ENCODE assay signal across 18 cellular contexts in genomic region chr2:12867888-12868287, GRCh38.
DNase-seq lines count a peak whose midpoint lies in the region; ATAC-seq, FAIRE-seq and TF ChIP-seq lines count a peak whose summit lies in the region.
"Had no signal": no experiment of that assay in that cellular context is flagged by ENCODE, and none has a peak within 500 bp of the region (broad histone marks: within the 10 kb centered on the region; RNA-seq: fewer than 3 reads in every experiment).

No MANE protein-coding gene starts in this region.

- TF ChIP-seq POLR2A in IMR-90 (IDR thresholded peaks at IDR 0.05; ENCODE audit: low read depth, low read length) = no peak

- intact Hi-C loops in IMR-90 (cut with micrococcal nuclease) = loop anchor here (1.0 kb wide), 1 partner anchor 11 kb away; no protein-coding TSS in a partner anchor
- intact Hi-C loops in left colon (cut with DNase I, micrococcal nuclease) = no loop called here

- peak overlapping the region; percentile 57; the same call in 1 of the 2 replicates for H3K4me2 ChIP-seq in IMR-90 (ENCODE audit: low read depth, low read length)

- H3K79me1 ChIP-seq in IMR-90 (ENCODE audit: low read depth in 1 of 2, low read length in 2 of 2) = no peaks in the 10 kb centered on the region

- peak overlapping the region; percentile 26 for H2BK120ac ChIP-seq in IMR-90 (ENCODE audit: low read depth, low read length)

- no peak overlapping the region for H2AK9ac ChIP-seq in IMR-90 (replicated peaks; ENCODE audit: low read depth, low read length, poor library complexity)

- H3K27me3 Mint-ChIP-seq in activated CD8-positive, alpha-beta T cell treated with anti-CD3 and anti-CD28 coated beads, Interleukin-2, amount 10 ng/mL, durations not matched to agents 7 days and 5 days (ENCODE audit: low read depth) = peaks cover 18% of the 10 kb centered on the region

- peak; percentile 81 for FAIRE-seq in urothelium cell line (lab: Jason Lieb, UNC)
- FAIRE-seq: GM12878, GM18507 had no signal

- H2BK20ac ChIP-seq in IMR-90 (ENCODE audit: low read depth, low read length) = peak overlapping the region; percentile 46; the same call in 1 of the 2 replicates

- TF ChIP-seq RAD21 in IMR-90 (IDR thresholded peaks at IDR 0.05; ENCODE audit: low read length) = no peak

- H3K18ac ChIP-seq in IMR-90 (ENCODE audit: low read depth, low read length) = peak overlapping the region; percentile 90; the same call in 1 of the 2 replicates

- no CpG with 5 or more reads among the region's 1 CpG for WGBS in IMR-90 (ENCODE audit: extremely low coverage in 2 of 2, insufficient read length in 1 of 2), 2 experiments

- H3K4me1 ChIP-seq in IMR-90 (ENCODE audit: control insufficient read depth, insufficient read depth, low read length) (peaks cover 7% of the 10 kb centered on the region), adipocyte (ENCODE audit: control insufficient read depth, insufficient read depth, low read length) (peaks cover 5% of the 10 kb centered on the region)

- no peaks in the 10 kb centered on the region for H3K27me3 ChIP-seq in IMR-90 (ENCODE audit: control insufficient read depth, insufficient read depth, low read length)
- no peaks in the 10 kb centered on the region for H3K27me3 ChIP-seq in adipocyte (replicated peaks; ENCODE audit: control insufficient read depth, insufficient read depth, low read length)

- peaks cover 7% of the 10 kb centered on the region; the same call in 1 of the 2 replicates for H3K9me3 ChIP-seq in IMR-90 (ENCODE audit: control insufficient read depth, insufficient read depth, low read length)
- peaks cover 10% of the 10 kb centered on the region for H3K9me3 ChIP-seq in adipocyte (ENCODE audit: control insufficient read depth, low read length)

- no peak overlapping the region for H3K56ac ChIP-seq in IMR-90 (ENCODE audit: extremely low read depth, insufficient read depth, low read length)

- no peak overlapping the region for H3K27ac ChIP-seq in IMR-90 (ENCODE audit: insufficient read depth, low read length)
- H3K27ac ChIP-seq: HL-60 had no signal

- dilution Hi-C loops in IMR-90 (cut with HindIII; ENCODE audit: low sequenced_read_pairs, unreplicated experiment) = no loop called here

- H4K5ac ChIP-seq in IMR-90 (ENCODE audit: low read depth, low read length) = peak overlapping the region; percentile 80; the same call in 1 of the 2 replicates

- H3K4me1 Mint-ChIP-seq in activated CD8-positive, alpha-beta T cell treated with anti-CD3 and anti-CD28 coated beads, Interleukin-2, amount 10 ng/mL, durations not matched to agents 7 days and 5 days (ENCODE audit: low read depth) = no peaks in the 10 kb centered on the region
- H3K4me1 Mint-ChIP-seq: B cell had no signal

- peak overlapping the region; percentile 28; the same call in 1 of the 2 replicates for H3K23ac ChIP-seq in IMR-90 (ENCODE audit: low read depth, low read length)

- H3K14ac ChIP-seq in IMR-90 (replicated peaks; ENCODE audit: low read depth, low read length) = peak overlapping the region; percentile 67; the same call in 1 of the 2 replicates

- H2BK5ac ChIP-seq in IMR-90 (ENCODE audit: low read depth, low read length, poor library complexity, severe bottlenecking) = peak overlapping the region; percentile 94

- H3K4me3 Mint-ChIP-seq in activated CD8-positive, alpha-beta T cell treated with anti-CD3 and anti-CD28 coated beads, Interleukin-2, amount 10 ng/mL, durations not matched to agents 7 days and 5 days = no peak overlapping the region
- H3K4me3 Mint-ChIP-seq: B cell; CD4-positive, alpha-beta T cell; HFFc6 had no signal

- peak overlapping the region; percentile 46 for H4K91ac ChIP-seq in IMR-90 (ENCODE audit: insufficient read depth, low read depth, low read length)

- POLR2A ChIA-PET in IMR-90 (lab: Charles Lee; ENCODE audit: unreplicated experiment) = interaction anchor here (1.0 kb wide), 1 partner anchor 11 kb away, joined by 3 read pairs; no protein-coding TSS in a partner anchor
- POLR2A ChIA-PET in activated CD8-positive, alpha-beta T cell treated with anti-CD3 and anti-CD28 coated beads, Interleukin-2, amount 10 ng/mL, durations not matched to agents 7 days and 5 days (lab: Charles Lee) = interaction anchor here (0.7 kb wide), 1 partner anchor 37 kb away, joined by 3 read pairs; no protein-coding TSS in a partner anchor

- in situ Hi-C loops in IMR-90 (cut with MboI; ENCODE audit: low sequenced_read_pairs) = no loop called here

- no peak overlapping the region; the same call in 2 of the 3 replicates for H2BK15ac ChIP-seq in IMR-90 (ENCODE audit: low read depth, low read length)

- no peak for TF ChIP-seq CTCF in IMR-90 (conservative IDR thresholded peaks at IDR 0.05; ENCODE audit: low read depth, low read length)

- H3K27ac Mint-ChIP-seq in activated CD8-positive, alpha-beta T cell treated with anti-CD3 and anti-CD28 coated beads, Interleukin-2, amount 10 ng/mL, durations not matched to agents 7 days and 5 days = no peak overlapping the region
- H3K27ac Mint-ChIP-seq: B cell; CD4-positive, alpha-beta T cell; HFFc6 had no signal

- peaks cover 22% of the 10 kb centered on the region for H3K36me3 Mint-ChIP-seq in activated CD8-positive, alpha-beta T cell treated with anti-CD3 and anti-CD28 coated beads, Interleukin-2, amount 10 ng/mL, durations not matched to agents 7 days and 5 days (ENCODE audit: low read depth)

- peak; percentile 15 for DNase-seq in IMR-90
- peak; percentile 34 for DNase-seq in adipocyte (ENCODE audit: low read depth)
- DNase-seq in iris pigment epithelial cell (ENCODE audit: low read depth) = peak; percentile 36
- no peak for DNase-seq in urothelium cell line (ENCODE audit: low spot score)
- DNase-seq in HUDEP-2 (lab: John Stamatoyannopoulos, UW; ENCODE audit: unreplicated experiment in 76 of 76) = no peak
- no peak for DNase-seq in activated CD8-positive, alpha-beta T cell treated with anti-CD3 and anti-CD28 coated beads, Interleukin-2, amount 10 ng/mL, durations not matched to agents 7 days and 5 days
- DNase-seq in left colon = no peak
- DNase-seq: ACHN; C1 segment of cervical spinal cord; Calu3; CD4-positive, alpha-beta T cell; DMS 273 treated with DMSO at 0.1 percent for 48 hours; HCEC 1CT; HFFc6 had no signal

- H3K4ac ChIP-seq in IMR-90 (ENCODE audit: low read depth, low read length) = no peak overlapping the region; the same call in 1 of the 2 replicates

- H3K9ac ChIP-seq in IMR-90 (ENCODE audit: low read depth, low read length) (no peak overlapping the region), adipocyte (ENCODE audit: low read length) (no peak overlapping the region)

- peak overlapping the region; percentile 41; the same call in 1 of the 2 replicates for H2AK5ac ChIP-seq in IMR-90 (ENCODE audit: low read depth, low read length)

- H4K20me1 ChIP-seq in IMR-90 (ENCODE audit: insufficient read depth, low read length) = no peaks in the 10 kb centered on the region

- CTCF ChIA-PET in IMR-90 (lab: Yijun Ruan, JAX) = interaction anchor here (0.9 kb wide), 1 partner anchor 148 kb away, joined by 3 read pairs; no protein-coding TSS in a partner anchor
- CTCF ChIA-PET in activated CD8-positive, alpha-beta T cell treated with anti-CD3 and anti-CD28 coated beads, Interleukin-2, amount 10 ng/mL, durations not matched to agents 7 days and 5 days (lab: Charles Lee) = no interaction called here

- no TSS peak for BruUV-seq in IMR-90 (replicated peaks; lab: Mats Ljungman, UMichigan)

- no peak overlapping the region for H2AFZ ChIP-seq in IMR-90 (replicated peaks; ENCODE audit: low read length, poor library complexity)

- H3K9me1 ChIP-seq in IMR-90 (ENCODE audit: insufficient read depth, low read length) = peaks cover 6% of the 10 kb centered on the region; the same call in 1 of the 2 replicates

- peak overlapping the region; percentile 34 to 39; a peak in 2 of 4 replicates for H4K8ac ChIP-seq in IMR-90 (ENCODE audit: low read depth in 2 of 2, low read length in 2 of 2)

- no peaks in the 10 kb centered on the region for H3K36me3 ChIP-seq in IMR-90 (ENCODE audit: control insufficient read depth, insufficient read depth, low read length)
- no peaks in the 10 kb centered on the region for H3K36me3 ChIP-seq in adipocyte (ENCODE audit: control insufficient read depth, insufficient read depth, low read length, severe bottlenecking)

- H3K4me3 ChIP-seq in IMR-90 (ENCODE audit: insufficient read depth, low read depth, low read length) (no peak overlapping the region), adipocyte (ENCODE audit: low read length) (no peak overlapping the region)
- H3K4me3 ChIP-seq: GM12878 had no signal

- peaks cover 35% of the 10 kb centered on the region for H3K9me3 Mint-ChIP-seq in activated CD8-positive, alpha-beta T cell treated with anti-CD3 and anti-CD28 coated beads, Interleukin-2, amount 10 ng/mL, durations not matched to agents 7 days and 5 days (ENCODE audit: insufficient read depth)

- ATAC-seq in IMR-90 (ENCODE audit: low read depth) (peak; percentile 93), left colon (no peak)
- no peak for ATAC-seq in activated CD8-positive, alpha-beta T cell treated with anti-CD3 and anti-CD28 coated beads, Interleukin-2, amount 10 ng/mL, durations not matched to agents 7 days and 5 days
- ATAC-seq: GM12878 had no signal

TF ChIP-seq in IMR-90, 13 proteins besides CTCF, POLR2A, EP300 and RAD21 (continues in another document):
- TF ChIP-seq CHD1 (IDR thresholded peaks at IDR 0.05; ENCODE audit: low read depth, low read length) (no peak), RFX5 (IDR thresholded peaks at IDR 0.05; ENCODE audit: low read depth, low read length) (no peak), MXI1 (IDR thresholded peaks at IDR 0.05; ENCODE audit: borderline replicate concordance, low read depth, low read length) (no peak), NFE2L2 (IDR thresholded peaks at IDR 0.05; ENCODE audit: low read depth, low read length) (no peak), CEBPB (IDR thresholded peaks at IDR 0.05; ENCODE audit: low read depth, low read length) (no peak), MAZ (IDR thresholded peaks at IDR 0.05; ENCODE audit: borderline replicate concordance, low read depth, low read length) (no peak), USF2 (IDR thresholded peaks at IDR 0.05; ENCODE audit: low read depth, low read length) (no peak), SMC3 (IDR thresholded peaks at IDR 0.05; ENCODE audit: low read depth, low read length) (no peak)

Comparison
In these comparisons a context has a peak if more than half of its experiments do, and no peak if none do; other contexts are left out.
1. DNase-seq: peak in IMR-90 (single experiment), adipocyte (single experiment) and iris pigment epithelial cell (single experiment); none in urothelium cell line (single experiment), HUDEP-2 (0 of 76), activated CD8-positive, alpha-beta T cell treated with anti-CD3 and anti-CD28 coated beads, Interleukin-2, amount 10 ng/mL, durations not matched to agents 7 days and 5 days (single experiment) and left colon (0 of 2).